Comparison of ENCODE assay signal across 6 cellular contexts in the genomic region with DNA sequence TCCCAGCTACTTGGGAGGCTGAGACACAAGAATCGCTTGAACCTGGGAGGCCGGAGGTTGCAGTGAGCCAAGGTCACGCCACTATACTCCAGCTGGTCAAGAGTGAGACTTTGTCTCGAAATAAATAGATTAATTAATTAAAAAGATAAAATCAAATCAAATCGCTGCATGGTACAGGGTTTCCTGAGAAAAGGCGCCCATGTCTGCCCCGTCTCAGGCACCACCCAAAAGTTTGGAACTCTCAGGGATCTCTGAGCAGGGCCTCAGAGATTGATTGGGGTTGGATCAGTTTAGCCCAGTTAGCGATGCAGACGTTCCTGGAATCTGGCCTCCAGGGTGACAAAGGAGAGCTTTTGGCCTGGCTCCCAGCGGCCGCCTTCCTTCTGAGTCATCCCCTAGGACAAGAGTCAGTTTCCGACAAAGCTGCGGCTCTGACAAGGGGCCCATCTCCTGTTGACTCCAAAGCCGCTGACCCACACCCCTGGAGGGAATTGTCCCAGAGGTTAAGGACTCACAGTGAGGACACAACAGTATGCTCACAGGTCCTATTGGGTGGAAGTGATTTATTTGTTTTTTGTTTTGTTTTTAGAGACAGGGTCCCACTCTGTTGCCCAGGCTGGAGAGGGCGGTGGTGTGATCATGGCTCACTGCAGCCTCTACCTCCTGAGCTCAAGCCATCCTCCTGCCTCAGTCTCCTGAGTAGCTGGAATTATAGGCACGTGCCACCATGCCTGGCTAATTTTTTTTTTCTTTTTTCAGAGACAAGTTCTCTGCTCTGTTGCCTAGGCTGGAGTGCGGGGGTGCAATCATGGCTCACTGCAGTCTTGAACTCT. TPM values are rescaled to one million over a fixed set of nuclear protein-coding genes. Genes with fewer than 3 reads are reported as not detected.
DNase-seq lines count a peak whose midpoint lies in the region; ATAC-seq and TF ChIP-seq lines count a peak whose summit lies in the region.

No MANE protein-coding gene starts in this region.

- H3K9me3 ChIP-seq in Peyer's patch (no peaks in the 10 kb centered on the region), right cardiac atrium (ENCODE audit: control insufficient read depth, low read length) (no peaks in the 10 kb centered on the region)

- TF ChIP-seq POLR2A in Peyer's patch (IDR thresholded peaks at IDR 0.05): no peak

- H3K4me1 ChIP-seq in Peyer's patch: peaks cover 0 to 15% (median 4%) of the 10 kb centered on the region in 4 donors
- H3K4me1 ChIP-seq in right cardiac atrium (ENCODE audit: control insufficient read depth, insufficient read depth, low read length): no peaks in the 10 kb centered on the region

- H3K27ac ChIP-seq in Peyer's patch: peak overlapping the region in 2 of 4 donors; percentile 45 to 84
- H3K27ac ChIP-seq in right cardiac atrium (ENCODE audit: low read length): peak overlapping the region; percentile 55

- peak; percentile 91 for DNase-seq in AG08395 (ENCODE audit: low spot score)
- peak in 2 of 3 donors; percentile 64 to 81 for DNase-seq in Peyer's patch
- DNase-seq in right cardiac atrium: peak; percentile 72 to 80 (median 79)
- no peak for DNase-seq in putamen (ENCODE audit: low spot score)
- no peak for DNase-seq in NCI-H1105 treated with DMSO at 0.1 percent for 48 hours (lab: John Stamatoyannopoulos, UW)
- DNase-seq in DMS153 treated with DMSO at 0.1 percent for 48 hours (lab: John Stamatoyannopoulos, UW; ENCODE audit: unreplicated experiment): no peak

- H3K4me3 ChIP-seq in Peyer's patch (no peak overlapping the region), right cardiac atrium (ENCODE audit: low read length) (no peak overlapping the region)

- peak; percentile 67 to 88 for ATAC-seq in right cardiac atrium

- intact Hi-C loops in right cardiac atrium (cut with DNase I): no loop called here

- no peaks in the 10 kb centered on the region for H3K36me3 ChIP-seq in Peyer's patch

- 60% methylated on average over 17 of the region's 17 CpGs for WGBS in right cardiac atrium

- TF ChIP-seq CTCF in Peyer's patch (IDR thresholded peaks at IDR 0.05): no peak

- H3K27me3 ChIP-seq in Peyer's patch (no peaks in the 10 kb centered on the region), right cardiac atrium (ENCODE audit: control insufficient read depth, insufficient read depth) (no peaks in the 10 kb centered on the region)

RNA-seq across cellular contexts. Expression of a gene that starts 6.8 kb away (rescaled TPM):
- total RNA-seq in Peyer's patch (10 to 100 TPM in 1 of 4 donors, 1 to 10 TPM in 3; 2.1 to 39.6 (median 4.2) TPM), right cardiac atrium (1 to 10 TPM; 3.6 to 7.4 (median 4.8) TPM)
- polyA plus RNA-seq in right cardiac atrium: 2.9 TPM

RNA-seq across cellular contexts. Expression of a gene that starts 24.5 kb away (rescaled TPM):
- 10 to 100 TPM; 10.7 to 40.5 (median 18.7) TPM for total RNA-seq in Peyer's patch
- 1 to 10 TPM; 7.6 to 9.2 (median 8.3) TPM for total RNA-seq in right cardiac atrium
- 7.3 TPM for polyA plus RNA-seq in right cardiac atrium

RNA-seq across cellular contexts. Expression of a gene that starts 24.6 kb away (rescaled TPM):
- total RNA-seq in Peyer's patch: 10 to 100 TPM; 22.6 to 79.2 (median 23.8) TPM
- 10 to 100 TPM in 3 of 4 donors, 1 to 10 TPM in 1; 9.7 to 14.2 (median 11.0) TPM for total RNA-seq in right cardiac atrium
- polyA plus RNA-seq in right cardiac atrium: 8.5 TPM

RNA-seq across cellular contexts. Expression of a gene that starts 38.5 kb away (rescaled TPM):
- 10 to 100 TPM; 13.2 to 27.9 (median 22.5) TPM for total RNA-seq in Peyer's patch
- total RNA-seq in right cardiac atrium: 10 to 100 TPM; 51.0 to 63.0 (median 58.8) TPM
- polyA plus RNA-seq in right cardiac atrium: 176 TPM

RNA-seq across cellular contexts. Expression of a gene that starts 44.0 kb away (rescaled TPM):
- total RNA-seq in Peyer's patch (10 to 100 TPM; 20.7 to 63.5 (median 38.2) TPM), right cardiac atrium (10 to 100 TPM; 14.6 to 20.5 (median 15.3) TPM)
- polyA plus RNA-seq in right cardiac atrium: 17.7 TPM

Comparison
In these comparisons a context has a peak if more than half of its experiments do, and no peak if none do; other contexts are left out.
1. DNase-seq: peak in AG08395 (single experiment), Peyer's patch (2 of 3) and right cardiac atrium (3 of 3); none in putamen (single experiment), NCI-H1105 treated with DMSO at 0.1 percent for 48 hours (single experiment) and DMS153 treated with DMSO at 0.1 percent for 48 hours (single experiment).